10 cellular contexts compared by ENCODE assay signal in the genomic region with DNA sequence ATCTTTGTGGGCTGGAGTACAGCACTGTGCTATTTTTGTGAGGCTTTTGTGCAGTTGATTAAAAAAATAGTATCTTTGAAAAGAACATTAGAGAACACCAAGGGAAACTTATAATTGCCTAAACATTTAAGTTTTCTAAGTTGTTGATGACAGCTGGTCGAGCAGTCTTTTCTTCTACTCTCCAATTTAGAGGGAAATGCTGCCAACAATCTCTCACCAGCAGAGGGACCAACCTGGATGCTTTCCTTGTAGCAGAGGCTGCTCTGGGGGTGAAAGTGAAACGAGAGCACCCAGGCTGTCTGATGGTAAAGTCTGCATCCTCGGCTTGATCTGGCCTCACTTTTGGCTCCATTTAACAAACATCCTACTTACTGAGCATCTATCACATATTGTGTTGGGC.
A peak's percentile ranks its signal among the peaks of the same experiment; 100 is the strongest.
DNase-seq lines count a peak whose midpoint lies in the region; ATAC-seq and TF ChIP-seq lines count a peak whose summit lies in the region.
"Had no signal": no experiment of that assay in that cellular context is flagged by ENCODE, and none has a peak within 500 bp of the region (broad histone marks: within the 10 kb centered on the region; RNA-seq: fewer than 3 reads in every experiment).

No MANE protein-coding gene starts in this region.

- peak; percentile 43 for TF ChIP-seq CTCF in cardiac muscle cell (IDR thresholded peaks at IDR 0.05; ENCODE audit: low read depth, low read length)
- peak in 3 of 9 donors; percentile 12 to 18 (median 17) for TF ChIP-seq CTCF in heart right ventricle (IDR thresholded peaks at IDR 0.05)

- H3K27me3 ChIP-seq in cardiac muscle cell (no peaks in the 10 kb centered on the region), heart right ventricle (no peaks in the 10 kb centered on the region)

- no peaks in the 10 kb centered on the region for H3K4me1 Mint-ChIP-seq in activated T-helper 2 cell treated with anti-CD3 and anti-CD28 coated beads, Interferon-gamma antibody, Interleukin-2, Interleukin-4, amounts not matched to agents 10 μg/mL and 5 μg/mL and 100 μg/mL, durations not matched to agents 14 hours and 24 hours and 36 hours (ENCODE audit: low read depth)
- H3K4me1 Mint-ChIP-seq: activated B cell treated with CpG ODN at 0.5 μM for 24 hours had no signal

- 10 to 15% methylated on average over 3 of the region's 3 CpGs for WGBS in heart right ventricle, 2 donors

- no peak overlapping the region for H3K4me3 ChIP-seq in cardiac muscle cell
- no peak overlapping the region for H3K4me3 ChIP-seq in heart right ventricle

- ATAC-seq in heart right ventricle, result no peak
- peak; percentile 68 for ATAC-seq in HG03095 (IDR thresholded peaks at IDR 0.05; ENCODE audit: unreplicated experiment)

- H3K27ac Mint-ChIP-seq in activated T-helper 2 cell treated with anti-CD3 and anti-CD28 coated beads, Interferon-gamma antibody, Interleukin-2, Interleukin-4, amounts not matched to agents 10 μg/mL and 5 μg/mL and 100 μg/mL, durations not matched to agents 14 hours and 24 hours and 36 hours, result no peak overlapping the region
- H3K27ac Mint-ChIP-seq: activated B cell treated with CpG ODN at 0.5 μM for 24 hours had no signal

- DNase-seq in cardiac muscle cell (ENCODE audit: low read depth in 1 of 2, low spot score in 1 of 2) (peak; percentile 33 to 41), heart right ventricle (no peak), SK-N-DZ (ENCODE audit: low spot score) (peak; percentile 37), mucosa of gallbladder (ENCODE audit: low spot score) (peak; percentile 11), NCI-H146 treated with DMSO at 0.1 percent for 48 hours (lab: John Stamatoyannopoulos, UW; ENCODE audit: unreplicated experiment) (no peak), GOT3 (lab: John Stamatoyannopoulos, UW) (no peak)
- no peak for DNase-seq in activated T-helper 2 cell treated with anti-CD3 and anti-CD28 coated beads, Interferon-gamma antibody, Interleukin-2, Interleukin-4, amounts not matched to agents 10 μg/mL and 5 μg/mL and 100 μg/mL, durations not matched to agents 14 hours and 24 hours and 36 hours (ENCODE audit: low spot score)
- DNase-seq: activated B cell treated with CpG ODN at 0.5 μM for 24 hours, DND-41 had no signal

- H3K27ac ChIP-seq in cardiac muscle cell (no peak overlapping the region), heart right ventricle (no peak overlapping the region)

- peaks cover 8% of the 10 kb centered on the region for H3K4me1 ChIP-seq in cardiac muscle cell (ENCODE audit: low read depth)
- H3K4me1 ChIP-seq in heart right ventricle, result no peaks in the 10 kb centered on the region

- H3K36me3 ChIP-seq in cardiac muscle cell (no peaks in the 10 kb centered on the region), heart right ventricle (no peaks in the 10 kb centered on the region)

- H3K27me3 Mint-ChIP-seq in activated T-helper 2 cell treated with anti-CD3 and anti-CD28 coated beads, Interferon-gamma antibody, Interleukin-2, Interleukin-4, amounts not matched to agents 10 μg/mL and 5 μg/mL and 100 μg/mL, durations not matched to agents 14 hours and 24 hours and 36 hours (ENCODE audit: low read depth), result no peaks in the 10 kb centered on the region
- H3K27me3 Mint-ChIP-seq: activated B cell treated with CpG ODN at 0.5 μM for 24 hours had no signal

- H3K9me3 Mint-ChIP-seq in activated T-helper 2 cell treated with anti-CD3 and anti-CD28 coated beads, Interferon-gamma antibody, Interleukin-2, Interleukin-4, amounts not matched to agents 10 μg/mL and 5 μg/mL and 100 μg/mL, durations not matched to agents 14 hours and 24 hours and 36 hours, result no peaks in the 10 kb centered on the region
- H3K9me3 Mint-ChIP-seq: activated B cell treated with CpG ODN at 0.5 μM for 24 hours had no signal

- H3K4me3 Mint-ChIP-seq in activated T-helper 2 cell treated with anti-CD3 and anti-CD28 coated beads, Interferon-gamma antibody, Interleukin-2, Interleukin-4, amounts not matched to agents 10 μg/mL and 5 μg/mL and 100 μg/mL, durations not matched to agents 14 hours and 24 hours and 36 hours (ENCODE audit: low read depth), result no peak overlapping the region
- H3K4me3 Mint-ChIP-seq: activated B cell treated with CpG ODN at 0.5 μM for 24 hours had no signal

- H3K36me3 Mint-ChIP-seq in activated T-helper 2 cell treated with anti-CD3 and anti-CD28 coated beads, Interferon-gamma antibody, Interleukin-2, Interleukin-4, amounts not matched to agents 10 μg/mL and 5 μg/mL and 100 μg/mL, durations not matched to agents 14 hours and 24 hours and 36 hours (ENCODE audit: low read depth), result no peaks in the 10 kb centered on the region

- H3K9me3 ChIP-seq in cardiac muscle cell (ENCODE audit: low read depth) (no peaks in the 10 kb centered on the region), heart right ventricle (no peaks in the 10 kb centered on the region)

- intact Hi-C loops in heart right ventricle (cut with DNase I), result loop anchor here in 1 of 10 donors (10.0 kb wide), 1 partner anchor 277 kb away; no protein-coding TSS in a partner anchor
- intact Hi-C loops in activated T-helper 2 cell treated with anti-CD3 and anti-CD28 coated beads, Interferon-gamma antibody, Interleukin-2, Interleukin-4, amounts not matched to agents 10 μg/mL and 5 μg/mL and 100 μg/mL, durations not matched to agents 14 hours and 24 hours and 36 hours (cut with micrococcal nuclease), result no loop called here

Comparison
In these comparisons a context has a peak if more than half of its experiments do, and no peak if none do; other contexts are left out.
1. DNase-seq: peak in cardiac muscle cell (2 of 2), SK-N-DZ (single experiment) and mucosa of gallbladder (single experiment); none in heart right ventricle (0 of 2), NCI-H146 treated with DMSO at 0.1 percent for 48 hours (single experiment), activated T-helper 2 cell treated with anti-CD3 and anti-CD28 coated beads, Interferon-gamma antibody, Interleukin-2, Interleukin-4, amounts not matched to agents 10 μg/mL and 5 μg/mL and 100 μg/mL, durations not matched to agents 14 hours and 24 hours and 36 hours (single experiment) and GOT3 (single experiment).